In the genomic region with DNA sequence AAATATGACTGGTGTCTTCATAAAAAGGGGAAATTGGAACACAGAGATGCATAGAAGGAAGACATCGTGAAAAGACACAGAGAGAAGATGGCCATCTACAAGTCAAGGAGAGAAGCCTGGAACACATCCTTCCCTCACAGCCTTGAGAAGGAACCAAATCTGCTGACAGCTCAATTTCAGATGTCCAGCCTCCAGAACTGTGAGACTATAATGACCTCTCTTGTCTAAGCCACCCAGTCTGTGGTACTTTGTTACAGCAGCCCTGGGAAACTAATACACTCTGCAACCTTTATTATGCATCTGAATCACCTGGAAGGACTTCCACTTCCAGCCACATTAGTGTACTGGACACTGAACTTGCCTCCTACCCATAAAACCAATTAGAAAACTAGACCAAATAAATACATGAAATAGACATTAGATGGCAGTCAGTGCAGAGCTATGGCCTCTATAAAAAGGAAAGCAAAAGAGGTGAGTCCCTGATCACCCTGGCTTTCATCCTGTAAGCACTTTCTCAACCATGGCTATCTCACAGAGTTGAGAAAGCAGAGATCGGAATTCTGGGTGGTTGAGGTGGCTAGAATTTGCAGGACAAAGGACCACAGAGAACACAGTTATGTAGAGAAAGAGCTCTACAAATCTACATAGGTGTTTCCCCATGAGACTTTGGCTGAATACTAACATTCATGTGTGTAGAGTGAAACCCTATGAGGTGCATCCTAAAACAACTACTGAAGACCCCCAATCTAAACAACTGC, we compare ENCODE assay signal across 13 cellular contexts. TPM values are rescaled to one million over a fixed set of nuclear protein-coding genes. Genes with fewer than 3 reads are reported as not detected.
DNase-seq lines count a peak whose midpoint lies in the region; ATAC-seq, FAIRE-seq and TF ChIP-seq lines count a peak whose summit lies in the region.
"Had no signal": no experiment of that assay in that cellular context is flagged by ENCODE, and none has a peak within 500 bp of the region (broad histone marks: within the 10 kb centered on the region; RNA-seq: fewer than 3 reads in every experiment).

No MANE protein-coding gene starts in this region.

- no TSS peak for BruUV-seq in GM12878 (replicated peaks; lab: Mats Ljungman, UMichigan)

- intact Hi-C loops in GM12878 (cut with micrococcal nuclease; ENCODE audit: unreplicated experiment), result loop anchor here (1.0 kb wide), 1 partner anchor 23 kb away; no protein-coding TSS in a partner anchor

- peak overlapping the region; percentile 50 to 65 for H3K4me3 Mint-ChIP-seq in activated T-cell treated with anti-CD3 and anti-CD28 coated beads, Interleukin-2, amount 50 U/mL, for 72 hours
- H3K4me3 Mint-ChIP-seq in stimulated activated naive CD8-positive, alpha-beta T cell treated with anti-CD3 and anti-CD28 coated beads, Interleukin-15, amount 100 ng/mL, for 72 hours, result peak overlapping the region; percentile 24 to 66

- RAD21 ChIA-PET in GM12878 (lab: Charles Lee; ENCODE audit: unreplicated experiment), result interaction anchor here (2.6 kb wide), 1 partner anchor 24 kb away, joined by 7 read pairs; no protein-coding TSS in a partner anchor

- no peak overlapping the region for H3K4me3 ChIP-seq in GM12878
- H3K4me3 ChIP-seq: thoracic aorta had no signal

- peak in 1 of 2 donors; percentile 19 for DNase-seq in activated T-cell treated with anti-CD3 and anti-CD28 coated beads, Interleukin-2, amount 50 U/mL, for 72 hours
- DNase-seq in activated T-cell treated with anti-CD3 and anti-CD28 coated beads, Interleukin-2, amount 50 U/mL, for 1 hour, result no peak
- DNase-seq in GM12878 (ENCODE audit: low read depth, low spot score), result no peak
- DNase-seq in stimulated activated naive CD8-positive, alpha-beta T cell treated with anti-CD3 and anti-CD28 coated beads, Interleukin-15, amount 100 ng/mL, for 72 hours, result peak in 1 of 2 donors; percentile 30
- no peak for DNase-seq in NCI-H2227 treated with DMSO at 0.1 percent for 48 hours (lab: John Stamatoyannopoulos, UW)
- DNase-seq in NAMALWA (ENCODE audit: low spot score), result no peak
- DNase-seq: brain microvascular endothelial cell, H7, KBM-7 had no signal

- no peak overlapping the region for H3K9ac ChIP-seq in GM12878 (ENCODE audit: control insufficient read depth, insufficient read depth, low read length)

- peak overlapping the region; percentile 86 for H3K27ac Mint-ChIP-seq in activated T-cell treated with anti-CD3 and anti-CD28 coated beads, Interleukin-2, amount 50 U/mL, for 72 hours
- H3K27ac Mint-ChIP-seq in stimulated activated naive CD8-positive, alpha-beta T cell treated with anti-CD3 and anti-CD28 coated beads, Interleukin-15, amount 100 ng/mL, for 72 hours, result peak overlapping the region; percentile 94 to 99

- H3K27me3 Mint-ChIP-seq in activated T-cell treated with anti-CD3 and anti-CD28 coated beads, Interleukin-2, amount 50 U/mL, for 72 hours (ENCODE audit: low read depth), result peaks cover 18% of the 10 kb centered on the region
- no peaks in the 10 kb centered on the region for H3K27me3 Mint-ChIP-seq in stimulated activated naive CD8-positive, alpha-beta T cell treated with anti-CD3 and anti-CD28 coated beads, Interleukin-15, amount 100 ng/mL, for 72 hours

- no peak for TF ChIP-seq EP300 in GM12878 (IDR thresholded peaks at IDR 0.05; ENCODE audit: borderline replicate concordance in 1 of 2, control insufficient read depth in 1 of 2, low read depth in 2 of 2, low read length in 2 of 2)

- 38% methylated on average over 2 of the region's 2 CpGs for WGBS in GM12878 (ENCODE audit: insufficient coverage, insufficient replicate concordance, low lambda C conversion rate, missing lambda C conversion rate)

- peaks cover 8% of the 10 kb centered on the region for H3K4me1 ChIP-seq in GM12878 (ENCODE audit: control insufficient read depth, insufficient read depth, low read length)

- peak in 1 of 3 experiments; percentile 12; a peak in 1 of 6 replicates for TF ChIP-seq CTCF in GM12878 (IDR thresholded peaks at IDR 0.05 in 2 of 3, conservative IDR thresholded peaks at IDR 0.05 in 1 of 3; ENCODE audit: control insufficient read depth in 2 of 3, extremely low read depth in 1 of 3, insufficient read depth in 1 of 3, low read depth in 3 of 3, low read length in 3 of 3)

- peaks cover 3 to 9% of the 10 kb centered on the region in 2 donors for H3K36me3 Mint-ChIP-seq in activated T-cell treated with anti-CD3 and anti-CD28 coated beads, Interleukin-2, amount 50 U/mL, for 72 hours (ENCODE audit: insufficient read depth in 2 of 2)

- no peaks in the 10 kb centered on the region for H3K27me3 ChIP-seq in GM12878 (replicated peaks in 1 of 2; ENCODE audit: control insufficient read depth in 2 of 2, insufficient read depth in 2 of 2, low read length in 1 of 2)
- H3K27me3 ChIP-seq: brain microvascular endothelial cell had no signal

- in situ Hi-C loops in GM12878 (cut with MboI), result loop anchor here (25.0 kb wide), 1 partner anchor 138 kb away; the partner anchor contains the start of gene CTAG1A

- H3K27ac ChIP-seq in GM12878 (ENCODE audit: control insufficient read depth, insufficient read depth), result no peak overlapping the region
- H3K27ac ChIP-seq: brain microvascular endothelial cell had no signal

- no peak for TF ChIP-seq POLR2A in GM12878 (IDR thresholded peaks at IDR 0.05; ENCODE audit: low read depth, low read length)

- FAIRE-seq in GM12878 (lab: Jason Lieb, UNC), result peak; percentile 27

- peak; percentile 30 to 35 for ATAC-seq in activated T-cell treated with anti-CD3 and anti-CD28 coated beads, Interleukin-2, amount 50 U/mL, for 72 hours (replicated peaks in 1 of 2)
- ATAC-seq in HG03432 (IDR thresholded peaks at IDR 0.05; ENCODE audit: unreplicated experiment) (peak; percentile 46), GM12878 (peak; percentile 60), HG02840 (IDR thresholded peaks at IDR 0.05; ENCODE audit: low FRiP score, unreplicated experiment) (no peak)
- peak; percentile 68 for ATAC-seq in stimulated activated naive CD8-positive, alpha-beta T cell treated with anti-CD3 and anti-CD28 coated beads, Interleukin-15, amount 100 ng/mL, for 72 hours

- TF ChIP-seq RAD21 in GM12878 (IDR thresholded peaks at IDR 0.05; ENCODE audit: insufficient read depth, low read depth, low read length), result peak; percentile 36

- peaks cover 64% of the 10 kb centered on the region for H3K4me1 Mint-ChIP-seq in activated T-cell treated with anti-CD3 and anti-CD28 coated beads, Interleukin-2, amount 50 U/mL, for 72 hours (ENCODE audit: low read depth)
- H3K4me1 Mint-ChIP-seq in stimulated activated naive CD8-positive, alpha-beta T cell treated with anti-CD3 and anti-CD28 coated beads, Interleukin-15, amount 100 ng/mL, for 72 hours, result peaks cover 74% of the 10 kb centered on the region

- H3K79me2 ChIP-seq in GM12878 (ENCODE audit: control insufficient read depth, insufficient read depth, low read length), result no peaks in the 10 kb centered on the region

- no peak overlapping the region for H3K4me2 ChIP-seq in GM12878 (ENCODE audit: control insufficient read depth, insufficient read depth)

- H4K20me1 ChIP-seq in GM12878 (ENCODE audit: control insufficient read depth, insufficient read depth), result no peaks in the 10 kb centered on the region

- POLR2A ChIA-PET in GM12878 (lab: Charles Lee), result no interaction called here

- H3K9me3 Mint-ChIP-seq in activated T-cell treated with anti-CD3 and anti-CD28 coated beads, Interleukin-2, amount 50 U/mL, for 72 hours, result peaks cover 0 to 2% of the 10 kb centered on the region in 2 donors
- peaks cover 0 to 6% of the 10 kb centered on the region in 2 donors for H3K9me3 Mint-ChIP-seq in stimulated activated naive CD8-positive, alpha-beta T cell treated with anti-CD3 and anti-CD28 coated beads, Interleukin-15, amount 100 ng/mL, for 72 hours

- CTCF ChIA-PET in GM12878 (lab: Yijun Ruan, JAX), result interaction anchor here (0.8 to 1.6 kb wide), 6 partner anchors 12 to 25 kb away, joined by 3 to 5 read pairs (median 4); no protein-coding TSS in a partner anchor

- H3K9me3 ChIP-seq in GM12878 (replicated peaks; ENCODE audit: control insufficient read depth, insufficient read depth, low read length), result no peaks in the 10 kb centered on the region; the same call in 2 of the 3 replicates
- H3K9me3 ChIP-seq: thoracic aorta had no signal

- no peaks in the 10 kb centered on the region for H3K36me3 ChIP-seq in GM12878 (ENCODE audit: control insufficient read depth in 2 of 2, insufficient read depth in 2 of 2, low read length in 1 of 2)
- H3K36me3 ChIP-seq: brain microvascular endothelial cell, thoracic aorta had no signal

- SMC1A ChIA-PET in GM12878 (lab: Charles Lee; ENCODE audit: uncharacterized antibody, unreplicated experiment), result interaction anchor here (0.8 to 1.3 kb wide), 3 partner anchors 12 to 28 kb away, joined by 3 to 7 read pairs (median 4); no protein-coding TSS in a partner anchor

- 0 out of 2 replicates have a peak overlapping the region, but pooled peaks have one; percentile 28 for H2AFZ ChIP-seq in GM12878 (ENCODE audit: control insufficient read depth, low read depth, low read length)

RNA-seq across cellular contexts. Expression of gene GAB3, which starts 25.7 kb away (rescaled TPM):
- 1 to 10 TPM; 6.2 to 8.4 TPM for total RNA-seq in activated T-cell treated with anti-CD3 and anti-CD28 coated beads, Interleukin-2, amount 50 U/mL, for 72 hours
- total RNA-seq in GM12878 (2013; cell fraction: nucleolus; rRNA removed), result 3.5 and 3.7 TPM in 2 replicates
- total RNA-seq in GM12878 (2014; rRNA removed), result 0.85 and 1.3 TPM in 2 replicates
- 0.88 and 0.89 TPM in 2 replicates for total RNA-seq in GM12878 (2014; rRNA removed; fragmentation: Illumina TruSeq; extraction: Trizol)
- total RNA-seq in GM12878 (2021), result 0.96 and 2.0 TPM in 2 replicates
- 0.87 TPM for polyA plus RNA-seq in GM12878 (2011; ENCODE audit: low read depth)
- polyA plus RNA-seq in GM12878 (2011; rRNA removed), result 0.14 and 0.23 TPM in 2 replicates
- 0.07 and 0.10 TPM in 2 replicates for polyA plus RNA-seq in GM12878 (2011; cell fraction: cytosol; rRNA removed)
- polyA plus RNA-seq in GM12878 (2011; cell fraction: nucleus; rRNA removed), result 0.48 and 0.64 TPM in 2 replicates
- polyA plus RNA-seq in GM12878 (2012), result 0.87 and 1.5 TPM in 2 replicates
- polyA plus RNA-seq in GM12878 (2014; fragmentation: Illumina TruSeq; extraction: Trizol), result 0.93 and 1.0 TPM in 2 replicates
- polyA plus RNA-seq in GM12878 (2014; fragmentation: Nextera tagmentation; extraction: Ambion mirVana), result under 1 TPM; 0.29 to 0.69 TPM
- 0.66 and 1.4 TPM in 2 replicates for polyA plus RNA-seq in GM12878 (2014; rRNA removed)
- polyA plus RNA-seq in GM12878 (2016; fragmentation: Nextera tagmentation; extraction: Ambion mirVana), result under 1 TPM; 0.10 to 0.86 TPM
- 0.15 and 0.46 TPM in 2 replicates for polyA minus RNA-seq in GM12878 (2011; rRNA and poly(A)+ RNA removed)
- not detected in 2 replicates for polyA minus RNA-seq in GM12878 (2011; cell fraction: cytosol; rRNA and poly(A)+ RNA removed)
- 0.10 and 0.12 TPM in 2 replicates for polyA minus RNA-seq in GM12878 (2011; cell fraction: nucleus; rRNA and poly(A)+ RNA removed)
- total RNA-seq: epithelial cell of proximal tubule had no signal

RNA-seq across cellular contexts. Expression of gene DKC1, which starts 37.5 kb away (rescaled TPM):
- 100 to 1,000 TPM in 1 of 2 donors, 10 to 100 TPM in 1; 92.7 to 111 TPM for total RNA-seq in activated T-cell treated with anti-CD3 and anti-CD28 coated beads, Interleukin-2, amount 50 U/mL, for 72 hours
- 116 and 131 TPM in 2 replicates for total RNA-seq in GM12878 (2013; cell fraction: nucleolus; rRNA removed)
- total RNA-seq in GM12878 (2014; rRNA removed) (70.1 and 78.1 TPM in 2 replicates), GM12878 (2014; rRNA removed; fragmentation: Illumina TruSeq; extraction: Trizol) (112 and 121 TPM in 2 replicates), GM12878 (2021) (111 TPM in 2 replicates)
- polyA plus RNA-seq in GM12878 (2011; ENCODE audit: low read depth), result 61.9 TPM
- polyA plus RNA-seq in GM12878 (2011; rRNA removed) (102 and 112 TPM in 2 replicates), GM12878 (2014; fragmentation: Illumina TruSeq; extraction: Trizol) (142 and 145 TPM in 2 replicates), GM12878 (2014; fragmentation: Nextera tagmentation; extraction: Ambion mirVana) (100 to 1,000 TPM; 106 to 159 TPM), GM12878 (2014; rRNA removed) (89.5 and 93.2 TPM in 2 replicates), GM12878 (2016; fragmentation: Nextera tagmentation; extraction: Ambion mirVana) (100 to 1,000 TPM; 135 to 136 TPM)
- polyA plus RNA-seq in GM12878 (2011; cell fraction: cytosol; rRNA removed), result 59.9 and 65.0 TPM in 2 replicates
- 122 and 138 TPM in 2 replicates for polyA plus RNA-seq in GM12878 (2011; cell fraction: nucleus; rRNA removed)
- polyA plus RNA-seq in GM12878 (2012), result 64.3 and 69.0 TPM in 2 replicates
- polyA minus RNA-seq in GM12878 (2011; rRNA and poly(A)+ RNA removed), result 72.8 and 92.0 TPM in 2 replicates
- 16.8 and 40.1 TPM in 2 replicates for polyA minus RNA-seq in GM12878 (2011; cell fraction: cytosol; rRNA and poly(A)+ RNA removed)
- polyA minus RNA-seq in GM12878 (2011; cell fraction: nucleus; rRNA and poly(A)+ RNA removed), result 51.6 and 71.2 TPM in 2 replicates
